Comparison of ENCODE assay signal across 10 cellular contexts in the genomic region with DNA sequence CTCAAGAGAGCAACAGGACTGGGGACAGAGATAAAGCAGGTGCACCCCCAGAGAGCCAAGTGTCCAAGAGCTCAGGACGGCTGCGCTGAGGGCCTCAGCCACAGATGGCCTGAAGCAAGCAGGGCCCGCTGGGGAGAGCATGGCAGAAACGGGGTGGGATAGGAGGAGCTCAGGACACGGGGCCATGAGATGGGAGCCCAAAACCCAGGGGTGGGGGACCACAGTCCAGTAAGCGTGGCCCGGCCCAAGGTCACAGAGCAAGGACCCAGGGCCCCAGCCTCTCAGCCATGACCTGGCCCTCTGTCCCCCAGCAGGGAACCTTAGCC. TPM values are rescaled to one million over a fixed set of nuclear protein-coding genes. Genes with fewer than 3 reads are reported as not detected.
DNase-seq lines count a peak whose midpoint lies in the region; ATAC-seq and TF ChIP-seq lines count a peak whose summit lies in the region.
"Had no signal": no experiment of that assay in that cellular context is flagged by ENCODE, and none has a peak within 500 bp of the region (broad histone marks: within the 10 kb centered on the region; RNA-seq: fewer than 3 reads in every experiment).

No MANE protein-coding gene starts in this region.

- H3K9me3 ChIP-seq in SJCRH30 (replicated peaks) (no peaks in the 10 kb centered on the region), esophagus (ENCODE audit: control insufficient read depth in 2 of 2, insufficient read depth in 1 of 2, low read depth in 1 of 2, low read length in 1 of 2) (no peaks in the 10 kb centered on the region)

- peaks cover 67% of the 10 kb centered on the region for H3K4me1 Mint-ChIP-seq in osteocyte (ENCODE audit: unreplicated experiment)

- H3K27ac ChIP-seq in SJCRH30 (peak overlapping the region; percentile 11; the same call in 1 of the 2 replicates), esophagus (ENCODE audit: low read depth in 2 of 2, low read length in 1 of 2) (peak overlapping the region; percentile 84 to 93)
- H3K27ac ChIP-seq: KMS-11 had no signal

- no peaks in the 10 kb centered on the region for H3K27me3 ChIP-seq in SJCRH30
- no peaks in the 10 kb centered on the region for H3K27me3 ChIP-seq in esophagus (ENCODE audit: control insufficient read depth in 1 of 2, insufficient read depth in 2 of 2, low read length in 2 of 2)

- H3K4me3 ChIP-seq in AG09309 (ENCODE audit: control insufficient read depth, low read depth, low read length) (peak overlapping the region; percentile 13), SJCRH30 (no peak overlapping the region), esophagus (ENCODE audit: low read depth in 1 of 2, low read length in 2 of 2) (no peak overlapping the region)
- H3K4me3 ChIP-seq: GM12878 had no signal

- peak overlapping the region; percentile 63 for H3K4me3 Mint-ChIP-seq in osteocyte (ENCODE audit: unreplicated experiment)

- peak overlapping the region; percentile 98 for H3K27ac Mint-ChIP-seq in osteocyte (ENCODE audit: unreplicated experiment)

- no peak for DNase-seq in AG09309 (ENCODE audit: low read depth)
- DNase-seq in SJCRH30: no peak
- no peak for DNase-seq in osteocyte (ENCODE audit: extremely low spot score, unreplicated experiment)
- no peak for DNase-seq in NCI-H2081 (lab: John Stamatoyannopoulos, UW)
- no peak for DNase-seq in cortex of kidney (lab: John Stamatoyannopoulos, UW)

- TF ChIP-seq CTCF in AG09309 (IDR thresholded peaks at IDR 0.05; ENCODE audit: control insufficient read depth, insufficient read depth, low read depth, low read length, missing control alignments): no peak
- no peak for TF ChIP-seq CTCF in osteocyte (IDR thresholded peaks at IDR 0.05)

- ATAC-seq in HG03135 (IDR thresholded peaks at IDR 0.05; ENCODE audit: unreplicated experiment) (no peak), HG03280 (IDR thresholded peaks at IDR 0.05; ENCODE audit: unreplicated experiment) (no peak)
- ATAC-seq: GM12878 had no signal

- no peaks in the 10 kb centered on the region for H3K27me3 Mint-ChIP-seq in osteocyte (ENCODE audit: unreplicated experiment)

- H3K36me3 Mint-ChIP-seq in osteocyte (ENCODE audit: unreplicated experiment): peaks cover 14% of the 10 kb centered on the region

- 48 to 72% methylated on average over 7 of the region's 7 CpGs for WGBS in esophagus, 2 donors

- no peaks in the 10 kb centered on the region for H3K36me3 ChIP-seq in SJCRH30
- peaks cover 4 to 26% of the 10 kb centered on the region in 2 donors for H3K36me3 ChIP-seq in esophagus (ENCODE audit: control insufficient read depth in 2 of 2, insufficient read depth in 2 of 2, low read length in 1 of 2)

- no peaks in the 10 kb centered on the region for H3K9me3 Mint-ChIP-seq in osteocyte (ENCODE audit: unreplicated experiment)

- H3K4me1 ChIP-seq in SJCRH30 (peaks cover 30% of the 10 kb centered on the region), esophagus (ENCODE audit: control insufficient read depth in 2 of 2, insufficient read depth in 2 of 2, low read length in 1 of 2) (peaks cover 5 to 55% of the 10 kb centered on the region in 2 donors)

RNA-seq across cellular contexts. Expression of a gene that starts 9.5 kb away (rescaled TPM):
- 9.1 and 9.6 TPM in 2 replicates for total RNA-seq in SJCRH30 (2014; rRNA removed; shearing (Covaris generic))
- polyA plus RNA-seq in esophagus: 10 to 100 TPM; 18.2 to 35.2 TPM
- 19.4 and 21.2 TPM in 2 replicates for total RNA-seq in osteocyte

RNA-seq across cellular contexts. Expression of a gene that starts 51.2 kb away (rescaled TPM):
- total RNA-seq in SJCRH30 (2014; rRNA removed; shearing (Covaris generic)): 1,784 and 1,861 TPM in 2 replicates
- polyA plus RNA-seq in esophagus: 1,000 to 10,000 TPM; 2,351 to 2,556 TPM
- 881 and 957 TPM in 2 replicates for total RNA-seq in osteocyte
